ENCODE assay signal across 9 cellular contexts in genomic region chr11:36454991-36455611, GRCh38. TPM values are rescaled to one million over a fixed set of nuclear protein-coding genes. Genes with fewer than 3 reads are reported as not detected.
DNase-seq lines count a peak whose midpoint lies in the region; ATAC-seq and TF ChIP-seq lines count a peak whose summit lies in the region.
"Had no signal": no experiment of that assay in that cellular context is flagged by ENCODE, and none has a peak within 500 bp of the region (broad histone marks: within the 10 kb centered on the region; RNA-seq: fewer than 3 reads in every experiment).

No MANE protein-coding gene starts in this region.

- TF ChIP-seq CTCF in RWPE1 (conservative IDR thresholded peaks at IDR 0.05; ENCODE audit: low read depth) = no peak

- intact Hi-C loops in sciatic nerve (cut with DNase I) = no loop called here

- 68 to 72% methylated on average over 14 to 16 of the region's 16 CpGs for WGBS in GM23248 (ENCODE audit: low coverage in 1 of 2, low lambda C conversion rate in 2 of 2, missing lambda C conversion rate in 2 of 2), 2 experiments

- peak overlapping the region; percentile 55 for H2AFZ ChIP-seq in GM23248

- H3K4me2 ChIP-seq in GM23248 (ENCODE audit: unreplicated experiment) = peak overlapping the region; percentile 66

- ATAC-seq in sciatic nerve (peak; percentile 5), HG03039 (IDR thresholded peaks at IDR 0.05; ENCODE audit: unreplicated experiment) (no peak), HG03175 (IDR thresholded peaks at IDR 0.05; ENCODE audit: unreplicated experiment) (no peak)

- in situ Hi-C loops in GM23248 (cut with MboI) = no loop called here

- H3K27ac ChIP-seq in GM23248 (peak overlapping the region; percentile 95), RWPE1 (peak overlapping the region; percentile 69)

- H3K4me1 ChIP-seq in GM23248 (ENCODE audit: insufficient read depth) = peaks cover 47% of the 10 kb centered on the region

- no peaks in the 10 kb centered on the region; the same call in 1 of the 2 replicates for H3K36me3 ChIP-seq in GM23248 (ENCODE audit: low read depth)

- no peaks in the 10 kb centered on the region for H3K79me2 ChIP-seq in GM23248 (ENCODE audit: insufficient read depth)

- POLR2A ChIA-PET in RWPE1 (lab: Yijun Ruan, JAX; ENCODE audit: low non-redundant PET) = no interaction called here

- no peaks in the 10 kb centered on the region for H4K20me1 ChIP-seq in GM23248 (ENCODE audit: insufficient read depth)

- H3K4me3 ChIP-seq in GM23248 = peak overlapping the region; percentile 8; the same call in 1 of the 2 replicates

- no peaks in the 10 kb centered on the region for H3K27me3 ChIP-seq in GM23248 (replicated peaks; ENCODE audit: insufficient read depth)

- no peaks in the 10 kb centered on the region for H3K9me3 ChIP-seq in GM23248 (ENCODE audit: low read depth)

- H3K9ac ChIP-seq in GM23248 = peak overlapping the region; percentile 85

- peak; percentile 55 for DNase-seq in GM23248
- DNase-seq in RWPE1 (ENCODE audit: low spot score) = no peak
- DNase-seq in glomerular visceral epithelial cell (ENCODE audit: extremely low spot score) = peak; percentile 27
- no peak for DNase-seq in sciatic nerve (ENCODE audit: low spot score)
- DNase-seq in activated CD8-positive, alpha-beta memory T cell treated with anti-CD3 and anti-CD28 coated beads for 24 hours = no peak
- DNase-seq in NCI-H2171 (lab: John Stamatoyannopoulos, UW) = no peak
- DNase-seq: activated CD4-positive, alpha-beta T cell treated with anti-CD3 and anti-CD28 coated beads, Interleukin-2, amount 50 U/mL, for 48 hours had no signal

- H3K9me2 ChIP-seq in GM23248 (ENCODE audit: insufficient read depth) = no peaks in the 10 kb centered on the region

- CTCF ChIA-PET in RWPE1 (lab: Yijun Ruan, JAX) = no interaction called here

- H3F3A ChIP-seq in GM23248 (ENCODE audit: insufficient read depth) = peaks cover 29% of the 10 kb centered on the region

RNA-seq across cellular contexts. Expression of gene TRAF6, which starts 55.0 kb away (rescaled TPM):
- total RNA-seq in GM23248 (2014; rRNA removed; shearing (Covaris generic)) = 6.2 and 7.2 TPM in 2 replicates
- polyA plus RNA-seq in GM23248 (2016; fragmentation: Nextera tagmentation; extraction: Ambion mirVana) = 7.9 and 8.6 TPM in 2 replicates
- total RNA-seq in sciatic nerve = 16.6 TPM

Comparison
In these comparisons a context has a peak if more than half of its experiments do, and no peak if none do; other contexts are left out.
1. DNase-seq: peak in GM23248 (single experiment) and glomerular visceral epithelial cell (single experiment); none in RWPE1 (single experiment), sciatic nerve (single experiment), activated CD8-positive, alpha-beta memory T cell treated with anti-CD3 and anti-CD28 coated beads for 24 hours (single experiment) and NCI-H2171 (single experiment).